9 cellular contexts compared by ENCODE assay signal in the genomic region with DNA sequence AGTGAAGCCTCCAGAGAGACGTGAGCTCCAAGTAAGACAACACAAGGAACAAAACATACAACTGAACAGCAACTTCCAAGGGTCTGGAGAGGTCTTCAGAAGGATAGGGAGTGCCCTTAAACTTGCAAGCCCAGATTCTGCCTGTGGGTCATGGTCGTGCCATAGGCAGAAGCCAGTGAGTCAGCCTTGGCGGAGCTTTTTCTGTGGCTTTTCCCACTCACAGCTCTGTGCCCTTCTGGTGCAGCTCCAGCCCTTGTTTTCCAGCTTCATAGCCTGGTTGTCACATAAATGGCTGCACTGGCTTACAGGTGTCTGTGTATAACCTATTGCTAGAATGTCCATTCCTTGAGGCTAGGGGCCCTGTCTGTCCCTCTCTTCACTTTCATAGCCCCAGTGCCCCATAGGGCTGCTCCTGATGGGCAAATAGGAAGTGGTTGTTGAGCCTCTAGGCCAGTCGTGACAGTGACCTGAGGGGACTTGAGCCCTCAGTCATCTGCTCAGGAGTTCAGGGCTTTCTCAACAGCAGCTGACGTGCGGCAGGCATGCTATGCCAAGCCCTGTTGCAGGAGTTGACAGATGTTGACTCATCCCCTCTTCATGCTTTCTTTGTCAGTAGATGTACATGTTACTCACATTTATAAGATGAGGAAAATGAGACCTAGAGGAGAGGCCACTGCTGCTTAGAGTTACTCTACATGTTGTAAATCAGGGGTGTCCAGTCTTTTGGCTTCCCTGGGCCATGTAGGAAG. TPM values are rescaled to one million over a fixed set of nuclear protein-coding genes. Genes with fewer than 3 reads are reported as not detected.
DNase-seq lines count a peak whose midpoint lies in the region; ATAC-seq and TF ChIP-seq lines count a peak whose summit lies in the region.
"Had no signal": no experiment of that assay in that cellular context is flagged by ENCODE, and none has a peak within 500 bp of the region (broad histone marks: within the 10 kb centered on the region; RNA-seq: fewer than 3 reads in every experiment).

No MANE protein-coding gene starts in this region.

- peaks cover 9 to 85% (median 35%) of the 10 kb centered on the region in 4 donors for H3K4me1 ChIP-seq in tibial nerve

- H3K4me3 Mint-ChIP-seq in natural killer cell: peak overlapping the region; percentile 10

- no peaks in the 10 kb centered on the region for H3K27me3 Mint-ChIP-seq in natural killer cell (ENCODE audit: low read depth in 2 of 2)
- H3K27me3 Mint-ChIP-seq: naive thymus-derived CD8-positive, alpha-beta T cell had no signal

- TF ChIP-seq CTCF in cardiac fibroblast (IDR thresholded peaks at IDR 0.05; ENCODE audit: low read depth, low read length) (no peak), natural killer cell (IDR thresholded peaks at IDR 0.05) (no peak), tibial nerve (IDR thresholded peaks at IDR 0.05) (no peak)

- H3K9me3 Mint-ChIP-seq in natural killer cell: no peaks in the 10 kb centered on the region
- H3K9me3 Mint-ChIP-seq: naive thymus-derived CD8-positive, alpha-beta T cell had no signal

- H3K27ac ChIP-seq in tibial nerve: peak overlapping the region in 2 of 4 donors; percentile 41 to 96

- peaks cover under 1% of the 10 kb centered on the region for H3K36me3 Mint-ChIP-seq in natural killer cell

- H3K36me3 ChIP-seq in tibial nerve: peaks cover 0 to 6% (median 0%) of the 10 kb centered on the region in 3 donors

- H3K27me3 ChIP-seq in tibial nerve: no peaks in the 10 kb centered on the region

- DNase-seq in AG20443 (ENCODE audit: low spot score) (peak; percentile 88), HS-5 (ENCODE audit: low read depth) (peak; percentile 81), cardiac fibroblast (ENCODE audit: low read depth in 2 of 2) (peak; percentile 79 to 93), natural killer cell (no peak), NCI-H2171 treated with DMSO at 0.1 percent for 48 hours (lab: John Stamatoyannopoulos, UW) (no peak), tibial nerve (ENCODE audit: low spot score in 2 of 2) (no peak), retina (no peak)
- DNase-seq: naive thymus-derived CD8-positive, alpha-beta T cell had no signal

- H3K27ac Mint-ChIP-seq in natural killer cell: peak overlapping the region; percentile 95 to 98

- no peaks in the 10 kb centered on the region for H3K9me3 ChIP-seq in tibial nerve

- no peak for TF ChIP-seq EP300 in tibial nerve (IDR thresholded peaks at IDR 0.05)

- peaks cover 77 to 80% of the 10 kb centered on the region in 2 donors for H3K4me1 Mint-ChIP-seq in natural killer cell

- H3K4me3 ChIP-seq in cardiac fibroblast (replicated peaks in 1 of 2; ENCODE audit: low read depth in 2 of 2, low read length in 2 of 2): no peak overlapping the region
- H3K4me3 ChIP-seq in tibial nerve: no peak overlapping the region

- intact Hi-C loops in natural killer cell (cut with micrococcal nuclease): loop anchor here (5.0 kb wide), 1 partner anchor 32 kb away; no protein-coding TSS in a partner anchor

- TF ChIP-seq POLR2A in tibial nerve (IDR thresholded peaks at IDR 0.05): no peak

- WGBS in tibial nerve, 2 donors: 55 to 65% methylated on average over 6 of the region's 6 CpGs

- ATAC-seq in natural killer cell: peak in 1 of 3 donors; percentile 27
- no peak for ATAC-seq in GM19328 (IDR thresholded peaks at IDR 0.05; ENCODE audit: unreplicated experiment)
- ATAC-seq: naive thymus-derived CD8-positive, alpha-beta T cell had no signal

RNA-seq across cellular contexts. Expression of a gene that starts 7.4 kb away (rescaled TPM):
- total RNA-seq in natural killer cell (100 to 1,000 TPM; 269 to 291 (median 270) TPM), tibial nerve (100 to 1,000 TPM in 2 of 4 donors, 10 to 100 TPM in 2; 49.2 to 147 (median 102) TPM)

RNA-seq across cellular contexts. Expression of a gene that starts 19.2 kb away (rescaled TPM):
- total RNA-seq in natural killer cell (10 to 100 TPM; 26.5 to 53.0 (median 31.0) TPM), tibial nerve (10 to 100 TPM; 31.6 to 50.4 (median 41.4) TPM)

Comparison
In these comparisons a context has a peak if more than half of its experiments do, and no peak if none do; other contexts are left out.
1. DNase-seq: peak in AG20443 (single experiment), HS-5 (single experiment) and cardiac fibroblast (2 of 2); none in natural killer cell (single experiment), NCI-H2171 treated with DMSO at 0.1 percent for 48 hours (single experiment), tibial nerve (0 of 2) and retina (single experiment).